In genomic region chr13:112873851-112874750, GRCh38 we compare ENCODE assay signal across 8 cellular contexts.
A peak's percentile ranks its signal among the peaks of the same experiment; 100 is the strongest.
DNase-seq lines count a peak whose midpoint lies in the region; ATAC-seq and TF ChIP-seq lines count a peak whose summit lies in the region.

No MANE protein-coding gene starts in this region.

- H3K9ac ChIP-seq in BLaER1 treated with 17β-estradiol and CSF1 and Interleukin-3, amounts not matched to agents 10 nM and 100 nM = 0 out of 22 replicates have a peak overlapping the region, but pooled peaks of 1 of the 11 experiments have one; percentile 23
- no peak overlapping the region for H3K9ac ChIP-seq in endodermal cell (ENCODE audit: extremely low read depth, low read length, poor library complexity, severe bottlenecking)

- ATAC-seq in GM18909 (IDR thresholded peaks at IDR 0.05; ENCODE audit: poor library complexity, unreplicated experiment) = peak; percentile 87
- peak; percentile 75 for ATAC-seq in HG03097 (IDR thresholded peaks at IDR 0.05; ENCODE audit: low FRiP score, unreplicated experiment)

- peak overlapping the region; percentile 2 to 83 (median 62); a peak in 18 of 22 replicates for H3K4me2 ChIP-seq in BLaER1 treated with 17β-estradiol and CSF1 and Interleukin-3, amounts not matched to agents 10 nM and 100 nM

- H3K4me3 ChIP-seq in BLaER1 treated with 17β-estradiol and CSF1 and Interleukin-3, amounts not matched to agents 10 nM and 100 nM = no peak overlapping the region
- no peak overlapping the region for H3K4me3 ChIP-seq in endodermal cell (ENCODE audit: low read length)

- H3K27ac ChIP-seq in BLaER1 treated with 17β-estradiol and CSF1 and Interleukin-3, amounts not matched to agents 10 nM and 100 nM = no peak overlapping the region
- no peak overlapping the region for H3K27ac ChIP-seq in endodermal cell (ENCODE audit: low read depth, low read length)

- DNase-seq in NCI-H2196 (lab: John Stamatoyannopoulos, UW; ENCODE audit: unreplicated experiment) = peak; percentile 61
- peak; percentile 77 to 81 for DNase-seq in activated CD4-positive, alpha-beta T cell treated with anti-CD3 and anti-CD28 coated beads, Interleukin-2, amount 50 U/mL, for 48 hours
- peak; percentile 95 for DNase-seq in endodermal cell
- peak; percentile 72 for DNase-seq in mucosa of gallbladder (ENCODE audit: low spot score)
- DNase-seq in stimulated activated CD8-positive, alpha-beta memory T cell treated with anti-CD3 and anti-CD28 coated beads, Interleukin-7, amount 100 ng/mL, for 1 hour (ENCODE audit: low read depth in 2 of 2) = peak; percentile 28 to 65

- H3K27me3 ChIP-seq in BLaER1 treated with 17β-estradiol and CSF1 and Interleukin-3, amounts not matched to agents 10 nM and 100 nM = peaks cover 0 to 9% (median 0%) of the 10 kb centered on the region in 11 experiments; a peak in 5 of 22 replicates
- H3K27me3 ChIP-seq in endodermal cell (ENCODE audit: control insufficient read depth, insufficient read depth, low read length, poor library complexity, severe bottlenecking) = no peaks in the 10 kb centered on the region

- H3K27me3 Mint-ChIP-seq in endodermal cell (ENCODE audit: insufficient read depth) = no peaks in the 10 kb centered on the region

- H3K9me3 Mint-ChIP-seq in endodermal cell = peaks cover 26% of the 10 kb centered on the region

- peaks cover 71% of the 10 kb centered on the region for H3K36me3 Mint-ChIP-seq in endodermal cell (ENCODE audit: low read depth)

- no peaks in the 10 kb centered on the region for H3K4me1 Mint-ChIP-seq in endodermal cell

- peak; percentile 92 for TF ChIP-seq CTCF in endodermal cell (conservative IDR thresholded peaks at IDR 0.05)

- peaks cover 15 to 48% (median 42%) of the 10 kb centered on the region in 10 experiments for H3K4me1 ChIP-seq in BLaER1 treated with 17β-estradiol and CSF1 and Interleukin-3, amounts not matched to agents 10 nM and 100 nM
- no peaks in the 10 kb centered on the region for H3K4me1 ChIP-seq in endodermal cell (ENCODE audit: control insufficient read depth, insufficient read depth, low read length)

- no peak overlapping the region for H3K4me3 Mint-ChIP-seq in endodermal cell

- peak overlapping the region; percentile 35 for H3K27ac Mint-ChIP-seq in endodermal cell

- H3K9me3 ChIP-seq in BLaER1 treated with 17β-estradiol and CSF1 and Interleukin-3, amounts not matched to agents 10 nM and 100 nM (replicated peaks in 1 of 11) = no peaks in the 10 kb centered on the region
- peaks cover 33% of the 10 kb centered on the region for H3K9me3 ChIP-seq in endodermal cell (ENCODE audit: control insufficient read depth, low read length)

- peaks cover 24 to 85% (median 51%) of the 10 kb centered on the region in 11 experiments for H3K36me3 ChIP-seq in BLaER1 treated with 17β-estradiol and CSF1 and Interleukin-3, amounts not matched to agents 10 nM and 100 nM
- H3K36me3 ChIP-seq in endodermal cell (ENCODE audit: control insufficient read depth, insufficient read depth, low read length) = peaks cover 80% of the 10 kb centered on the region

- WGBS in endodermal cell (ENCODE audit: insufficient coverage in 1 of 2, insufficient read length in 1 of 2), 2 experiments = 81 to 84% methylated on average over 26 to 40 of the region's 40 CpGs

- H4K20me1 ChIP-seq in BLaER1 treated with 17β-estradiol and CSF1 and Interleukin-3, amounts not matched to agents 10 nM and 100 nM = peaks cover 5 to 94% (median 62%) of the 10 kb centered on the region in 11 experiments; a peak in 21 of 22 replicates
